1 cellular context compared by ENCODE assay signal in genomic region chr19:3062165-3063105, GRCh38.
TF ChIP-seq lines count a peak whose summit lies in the region.

TSS of gene TLE5 (minus strand) at chr19:3062495. CDS start at chr19:3062200, 295 bp downstream.

TF ChIP-seq in HEK293, 187 proteins besides CTCF, POLR2A, EP300 and RAD21:
- TF ChIP-seq ZNF692 (tag by site-specific recombination; IDR thresholded peaks at IDR 0.05) (0 out of 2 replicates have a peak, but pooled peaks have one; percentile 33), SP2 (tag by site-specific recombination; IDR thresholded peaks at IDR 0.05) (peak; percentile 38), KLF8 (tag by site-specific recombination; IDR thresholded peaks at IDR 0.05) (peak; percentile 12; the same call in 1 of the 2 replicates), ZNF175 (tag by site-specific recombination; IDR thresholded peaks at IDR 0.05) (no peak), ZBTB26 (tag by site-specific recombination; optimal IDR thresholded peaks at IDR 0.05) (peak; percentile 24), HIC1 (tag by site-specific recombination; IDR thresholded peaks at IDR 0.05) (peak; percentile 28; the same call in 1 of the 2 replicates), ZNF548 (tag by site-specific recombination; IDR thresholded peaks at IDR 0.05) (no peak), SP7 (tag by site-specific recombination; IDR thresholded peaks at IDR 0.05) (0 out of 2 replicates have a peak, but pooled peaks have one; percentile 30), KLF1 (tag by site-specific recombination; IDR thresholded peaks at IDR 0.05) (peak; percentile 54), KLF9 (tag by site-specific recombination; IDR thresholded peaks at IDR 0.05; ENCODE audit: low read depth) (peak; percentile 76), PATZ1 (tag by site-specific recombination; IDR thresholded peaks at IDR 0.05) (peak; percentile 50), ZBTB20 (tag by site-specific recombination; IDR thresholded peaks at IDR 0.05) (peak; percentile 30; the same call in 1 of the 2 replicates), GLIS1 (tag by site-specific recombination; IDR thresholded peaks at IDR 0.05) (no peak), ZBTB11 (tag by site-specific recombination; conservative IDR thresholded peaks at IDR 0.05; ENCODE audit: low read depth) (peak; percentile 53), ZNF335 (tag by site-specific recombination; conservative IDR thresholded peaks at IDR 0.05) (peak; percentile 90), ZNF341 (tag by site-specific recombination; IDR thresholded peaks at IDR 0.05; ENCODE audit: low read depth) (peak; percentile 34; the same call in 1 of the 2 replicates), HOXA7 (CRISPR knock-in tag; IDR thresholded peaks at IDR 0.05; ENCODE audit: borderline replicate concordance) (no peak), ZNF248 (tag by site-specific recombination; IDR thresholded peaks at IDR 0.05) (no peak), ZIC2 (tag by site-specific recombination; IDR thresholded peaks at IDR 0.05) (peak; percentile 12; the same call in 1 of the 2 replicates)
TF ChIP-seq in HEK293: peak in this region for 14.
